Comparison of ENCODE assay signal across 9 cellular contexts in genomic region chr1:38013027-38013588, GRCh38. TPM values are rescaled to one million over a fixed set of nuclear protein-coding genes. Genes with fewer than 3 reads are reported as not detected.
DNase-seq lines count a peak whose midpoint lies in the region; ATAC-seq and TF ChIP-seq lines count a peak whose summit lies in the region.
"Had no signal": no experiment of that assay in that cellular context is flagged by ENCODE, and none has a peak within 500 bp of the region (broad histone marks: within the 10 kb centered on the region; RNA-seq: fewer than 3 reads in every experiment).

No MANE protein-coding gene starts in this region.

- H3K27me3 ChIP-seq in uterus = no peaks in the 10 kb centered on the region

- no peaks in the 10 kb centered on the region for H3K9me3 Mint-ChIP-seq in activated T-cell treated with anti-CD3 and anti-CD28 coated beads, Interleukin-2, amount 50 U/mL, for 4 hours
- no peaks in the 10 kb centered on the region for H3K9me3 Mint-ChIP-seq in memory B cell

- intact Hi-C loops in uterus (cut with DNase I; ENCODE audit: low total_unique reads) = no loop called here

- peak overlapping the region; percentile 96 for H3K27ac Mint-ChIP-seq in memory B cell

- peak overlapping the region; percentile 98 for H3K4me3 Mint-ChIP-seq in activated T-cell treated with anti-CD3 and anti-CD28 coated beads, Interleukin-2, amount 50 U/mL, for 4 hours
- H3K4me3 Mint-ChIP-seq in memory B cell = peak overlapping the region; percentile 99

- TF ChIP-seq POLR2A in NB4 (IDR thresholded peaks at IDR 0.05; ENCODE audit: extremely low read depth, insufficient read length) = no peak
- TF ChIP-seq POLR2A in uterus (IDR thresholded peaks at IDR 0.05) = no peak

- H3K9me3 ChIP-seq in uterus = no peaks in the 10 kb centered on the region

- no peak for DNase-seq in activated T-cell treated with anti-CD3 and anti-CD28 coated beads, Interleukin-2, amount 50 U/mL, for 4 hours
- DNase-seq in activated T-cell treated with anti-CD3 and anti-CD28 coated beads for 4 hours (no peak), NB4 (ENCODE audit: low read depth) (peak; percentile 69), caudate nucleus (lab: John Stamatoyannopoulos, UW) (no peak), memory B cell (ENCODE audit: low spot score in 2 of 2) (no peak), uterus (no peak), epidermal melanocyte (ENCODE audit: insufficient read length, low spot score) (no peak), COLO829 (ENCODE audit: low spot score) (no peak)

- H3K27ac ChIP-seq in caudate nucleus (ENCODE audit: low read depth, low read length) = peak overlapping the region; percentile 92
- H3K27ac ChIP-seq in uterus = peak overlapping the region; percentile 89 to 91

- peaks cover 63% of the 10 kb centered on the region for H3K4me1 Mint-ChIP-seq in activated T-cell treated with anti-CD3 and anti-CD28 coated beads, Interleukin-2, amount 50 U/mL, for 4 hours (ENCODE audit: low read depth)
- peaks cover 12% of the 10 kb centered on the region for H3K4me1 Mint-ChIP-seq in memory B cell

- ATAC-seq in activated T-cell treated with anti-CD3 and anti-CD28 coated beads, Interleukin-2, amount 50 U/mL, for 4 hours = peak in 1 of 2 donors; percentile 1
- ATAC-seq in memory B cell (ENCODE audit: low read depth) = no peak

- TF ChIP-seq CTCF in NB4 (IDR thresholded peaks at IDR 0.05; ENCODE audit: low read depth, low read length) (no peak), uterus (IDR thresholded peaks at IDR 0.05) (no peak)

- peaks cover 11% of the 10 kb centered on the region for H3K36me3 Mint-ChIP-seq in activated T-cell treated with anti-CD3 and anti-CD28 coated beads, Interleukin-2, amount 50 U/mL, for 4 hours (ENCODE audit: insufficient read depth)
- H3K36me3 Mint-ChIP-seq in memory B cell = peaks cover 4% of the 10 kb centered on the region

- peak overlapping the region; percentile 80 for H3K4me3 ChIP-seq in NB4 (ENCODE audit: low read depth, low read length)
- peak overlapping the region; percentile 66 to 85 for H3K4me3 ChIP-seq in uterus

- H3K27me3 Mint-ChIP-seq in activated T-cell treated with anti-CD3 and anti-CD28 coated beads, Interleukin-2, amount 50 U/mL, for 4 hours (ENCODE audit: low read depth) = no peaks in the 10 kb centered on the region
- H3K27me3 Mint-ChIP-seq in memory B cell = no peaks in the 10 kb centered on the region

- no peaks in the 10 kb centered on the region for H3K36me3 ChIP-seq in uterus

- peaks cover 10 to 12% of the 10 kb centered on the region in 2 donors for H3K4me1 ChIP-seq in uterus

RNA-seq across cellular contexts. Expression of gene UTP11, which starts 0.6 kb away (rescaled TPM):
- total RNA-seq in activated T-cell treated with anti-CD3 and anti-CD28 coated beads, Interleukin-2, amount 50 U/mL, for 4 hours = 100 to 1,000 TPM; 103 to 105 (median 104) TPM
- total RNA-seq in uterus = 10 to 100 TPM in 3 of 4 donors, 1 to 10 TPM in 1; 8.2 to 60.3 (median 36.9) TPM

RNA-seq across cellular contexts. Expression of gene FHL3, which starts 7.8 kb away (rescaled TPM):
- total RNA-seq in activated T-cell treated with anti-CD3 and anti-CD28 coated beads, Interleukin-2, amount 50 U/mL, for 4 hours = 10 to 100 TPM; 15.9 to 33.8 (median 26.9) TPM
- total RNA-seq in uterus = 10 to 100 TPM; 21.0 to 97.5 (median 42.1) TPM

RNA-seq across cellular contexts. Expression of gene SF3A3, which starts 23.3 kb away (rescaled TPM):
- total RNA-seq in activated T-cell treated with anti-CD3 and anti-CD28 coated beads, Interleukin-2, amount 50 U/mL, for 4 hours = 100 to 1,000 TPM; 130 to 133 (median 130) TPM
- 100 to 1,000 TPM in 1 of 4 donors, 10 to 100 TPM in 3; 22.6 to 102 (median 45.4) TPM for total RNA-seq in uterus

RNA-seq across cellular contexts. Expression of gene POU3F1, which starts 33.5 kb away (rescaled TPM):
- 1 to 10 TPM in 2 of 3 donors, under 1 TPM in 1; 0.91 to 1.3 (median 1.0) TPM for total RNA-seq in activated T-cell treated with anti-CD3 and anti-CD28 coated beads, Interleukin-2, amount 50 U/mL, for 4 hours
- not detected for total RNA-seq in uterus
- total RNA-seq: pulmonary artery endothelial cell had no signal
